Comparison of ENCODE assay signal across 8 cellular contexts in genomic region chr5:181261320-181262085, GRCh38. TPM values are rescaled to one million over a fixed set of nuclear protein-coding genes. Genes with fewer than 3 reads are reported as not detected.
DNase-seq lines count a peak whose midpoint lies in the region; ATAC-seq, FAIRE-seq and TF ChIP-seq lines count a peak whose summit lies in the region.

No MANE protein-coding gene starts in this region.

- H3K27ac ChIP-seq in esophagus squamous epithelium (peak overlapping the region; percentile 97 to 100 (median 99)), substantia nigra (ENCODE audit: low read depth, low read length, poor library complexity, severe bottlenecking) (peak overlapping the region; percentile 94)

- H3K36me3 ChIP-seq in BJ (ENCODE audit: control insufficient read depth, insufficient read depth, low read length) = peaks cover 2% of the 10 kb centered on the region
- H3K36me3 ChIP-seq in esophagus squamous epithelium = peaks cover 0 to 27% (median 0%) of the 10 kb centered on the region in 3 donors

- H3K4me1 ChIP-seq in esophagus squamous epithelium = peaks cover 14 to 52% (median 35%) of the 10 kb centered on the region in 3 donors

- intact Hi-C loops in esophagus squamous epithelium (cut with DNase I) = loop anchor here (10.0 kb wide), 1 partner anchor 77 kb away; no protein-coding TSS in a partner anchor

- DNase-seq in BJ (ENCODE audit: low read depth) (no peak), HTR-8/SVneo (ENCODE audit: insufficient read length, low spot score) (peak; percentile 51), esophagus squamous epithelium (lab: John Stamatoyannopoulos, UW) (no peak), substantia nigra (lab: John Stamatoyannopoulos, UW) (no peak), midbrain (lab: John Stamatoyannopoulos, UW) (no peak)
- peak; percentile 67 for DNase-seq in activated CD8-positive, alpha-beta memory T cell treated with anti-CD3 and anti-CD28 coated beads, Interleukin-2, amount 50 U/mL, for 4 hours

- peaks cover 52% of the 10 kb centered on the region for H3K4me1 Mint-ChIP-seq in nephron

- no peaks in the 10 kb centered on the region for H3K27me3 ChIP-seq in BJ (ENCODE audit: control insufficient read depth, insufficient read depth, low read length)
- H3K27me3 ChIP-seq in esophagus squamous epithelium = no peaks in the 10 kb centered on the region

- POLR2A ChIA-PET in BJ (lab: Charles Lee) = interaction anchor here (1.0 kb wide), 1 partner anchor 10 kb away, joined by 3 read pairs; no protein-coding TSS in a partner anchor

- H3K4me3 ChIP-seq in BJ (ENCODE audit: low read depth, low read length) (peak overlapping the region; percentile 75), esophagus squamous epithelium (peak overlapping the region; percentile 81 to 97 (median 90))

- peak overlapping the region; percentile 96 to 99 (median 97) for H3K27ac Mint-ChIP-seq in nephron

- H3K27me3 Mint-ChIP-seq in nephron (ENCODE audit: low read depth) = no peaks in the 10 kb centered on the region

- WGBS in esophagus squamous epithelium, 2 donors = 0 to 8% methylated on average over 4 to 10 of the region's 60 CpGs

- H3K9me3 Mint-ChIP-seq in nephron = no peaks in the 10 kb centered on the region

- peak overlapping the region; percentile 95 to 100 (median 98) for H3K4me3 Mint-ChIP-seq in nephron

- CTCF ChIA-PET in BJ (lab: Yijun Ruan, JAX) = interaction anchor here (1.2 to 2.0 kb wide), 3 partner anchors 9 to 58 kb away, joined by 3 to 6 read pairs (median 4); no protein-coding TSS in a partner anchor

- peaks cover 16% of the 10 kb centered on the region for H3K36me3 Mint-ChIP-seq in nephron (ENCODE audit: low read depth)

- no peaks in the 10 kb centered on the region for H3K9me3 ChIP-seq in esophagus squamous epithelium

- peak; percentile 14 for ATAC-seq in GM19468 (IDR thresholded peaks at IDR 0.05; ENCODE audit: extremely low read depth, unreplicated experiment)

- TF ChIP-seq POLR2A in esophagus squamous epithelium (IDR thresholded peaks at IDR 0.05) = peak in 2 of 4 donors; percentile 69 to 74

- no peak; the same call in 1 of the 2 replicates for TF ChIP-seq CTCF in BJ (IDR thresholded peaks at IDR 0.05; ENCODE audit: insufficient read depth, low read depth, low read length)
- no peak for TF ChIP-seq CTCF in esophagus squamous epithelium (IDR thresholded peaks at IDR 0.05)
- no peak for TF ChIP-seq CTCF in nephron (IDR thresholded peaks at IDR 0.05; ENCODE audit: unreplicated experiment in 3 of 3)

- FAIRE-seq in HTR-8/SVneo (lab: Jason Lieb, UNC) = no peak

RNA-seq across cellular contexts. Expression of gene TRIM52, which starts 0.6 kb away (rescaled TPM):
- 6.3 and 6.7 TPM in 2 replicates for polyA plus RNA-seq in BJ (2011; rRNA removed)
- 5.7 and 6.4 TPM in 2 replicates for polyA minus RNA-seq in BJ (2011; rRNA and poly(A)+ RNA removed)
- 10 to 100 TPM in 1 of 4 donors, 1 to 10 TPM in 3; 2.0 to 11.1 (median 3.3) TPM for total RNA-seq in esophagus squamous epithelium

RNA-seq across cellular contexts. Expression of gene RACK1, which starts 17.8 kb away (rescaled TPM):
- 6,186 and 8,520 TPM in 2 replicates for polyA plus RNA-seq in BJ (2011; rRNA removed)
- polyA minus RNA-seq in BJ (2011; rRNA and poly(A)+ RNA removed) = 5,808 and 12,219 TPM in 2 replicates
- total RNA-seq in esophagus squamous epithelium = 1,000 to 10,000 TPM; 1,705 to 2,735 (median 2,064) TPM

RNA-seq across cellular contexts. Expression of gene TRIM41, which starts 38.4 kb away (rescaled TPM):
- polyA plus RNA-seq in BJ (2011; rRNA removed) = 15.2 and 15.9 TPM in 2 replicates
- polyA minus RNA-seq in BJ (2011; rRNA and poly(A)+ RNA removed) = 5.5 and 8.2 TPM in 2 replicates
- 10 to 100 TPM; 12.0 to 22.1 (median 13.8) TPM for total RNA-seq in esophagus squamous epithelium

RNA-seq across cellular contexts. Expression of gene TRIM7, which starts 56.5 kb away (rescaled TPM):
- polyA plus RNA-seq in BJ (2011; rRNA removed) = 3.2 and 3.9 TPM in 2 replicates
- polyA minus RNA-seq in BJ (2011; rRNA and poly(A)+ RNA removed) = 0.71 and 0.77 TPM in 2 replicates
- total RNA-seq in esophagus squamous epithelium = 10 to 100 TPM; 44.8 to 80.6 (median 54.5) TPM

Comparison
In these comparisons a context has a peak if more than half of its experiments do, and no peak if none do; other contexts are left out.
1. DNase-seq: peak in HTR-8/SVneo (single experiment) and activated CD8-positive, alpha-beta memory T cell treated with anti-CD3 and anti-CD28 coated beads, Interleukin-2, amount 50 U/mL, for 4 hours (single experiment); none in BJ (single experiment), esophagus squamous epithelium (single experiment), substantia nigra (0 of 49) and midbrain (single experiment).